Comparison of ENCODE assay signal across 8 cellular contexts in genomic region chr15:33086500-33087141, GRCh38.
DNase-seq lines count a peak whose midpoint lies in the region; ATAC-seq, FAIRE-seq and TF ChIP-seq lines count a peak whose summit lies in the region.

No MANE protein-coding gene starts in this region.

- H3F3A ChIP-seq in GM23248 (ENCODE audit: insufficient read depth), result no peaks in the 10 kb centered on the region

- H3K9me3 ChIP-seq in GM23248 (ENCODE audit: low read depth), result no peaks in the 10 kb centered on the region
- no peaks in the 10 kb centered on the region for H3K9me3 ChIP-seq in Peyer's patch
- H3K9me3 ChIP-seq in endothelial cell of umbilical vein (replicated peaks; ENCODE audit: control insufficient read depth, insufficient read depth, low read length), result no peaks in the 10 kb centered on the region
- H3K9me3 ChIP-seq in osteoblast (ENCODE audit: low read depth, low read length), result no peaks in the 10 kb centered on the region

- H3K9me1 ChIP-seq in endothelial cell of umbilical vein (replicated peaks; ENCODE audit: control insufficient read depth, extremely low read depth, insufficient read depth, low read length), result no peaks in the 10 kb centered on the region

- H3K79me2 ChIP-seq in GM23248 (ENCODE audit: insufficient read depth), result no peaks in the 10 kb centered on the region
- no peaks in the 10 kb centered on the region for H3K79me2 ChIP-seq in endothelial cell of umbilical vein (ENCODE audit: control insufficient read depth, insufficient read depth, low read length)
- H3K79me2 ChIP-seq in osteoblast (ENCODE audit: insufficient read depth, low read length), result peaks cover 5% of the 10 kb centered on the region

- CTCF ChIA-PET in endothelial cell of umbilical vein (lab: Charles Lee), result interaction anchor here (0.5 to 17.6 kb wide), 41 partner anchors 9 to 651 kb away, joined by 3 to 497 read pairs (median 5); partner anchors contain the start of gene FMN1

- H4K20me1 ChIP-seq in GM23248 (ENCODE audit: insufficient read depth) (no peaks in the 10 kb centered on the region), endothelial cell of umbilical vein (replicated peaks; ENCODE audit: control insufficient read depth, extremely low read depth, insufficient read depth, low read length) (no peaks in the 10 kb centered on the region), osteoblast (ENCODE audit: insufficient read depth, low read length) (no peaks in the 10 kb centered on the region)

- dilution Hi-C loops in endothelial cell of umbilical vein (cut with MboI; ENCODE audit: extremely low pct_ligation_motif_present, low sequenced_read_pairs), result no loop called here

- POLR2A ChIA-PET in endothelial cell of umbilical vein (lab: Charles Lee), result no interaction called here

- no peaks in the 10 kb centered on the region for H3K9me2 ChIP-seq in GM23248 (ENCODE audit: insufficient read depth)

- DNase-seq in CD1c-positive myeloid dendritic cell (ENCODE audit: extremely low spot score) (peak; percentile 64), GM23248 (peak; percentile 81), Peyer's patch (no peak), endothelial cell of umbilical vein (ENCODE audit: low read depth, low spot score) (peak; percentile 62), osteoblast (ENCODE audit: insufficient read length, low spot score, missing footprints) (peak; percentile 37), HK-2 (ENCODE audit: unreplicated experiment) (no peak)

- H3K27ac ChIP-seq in GM23248 (no peak overlapping the region), Peyer's patch (no peak overlapping the region), endothelial cell of umbilical vein (ENCODE audit: insufficient read depth, low read depth, low read length) (no peak overlapping the region), osteoblast (ENCODE audit: low read depth, low read length) (peak overlapping the region; percentile 33)

- H3K27me3 ChIP-seq in GM23248 (replicated peaks; ENCODE audit: insufficient read depth), result no peaks in the 10 kb centered on the region
- H3K27me3 ChIP-seq in Peyer's patch, result no peaks in the 10 kb centered on the region
- no peaks in the 10 kb centered on the region for H3K27me3 ChIP-seq in endothelial cell of umbilical vein (ENCODE audit: control insufficient read depth in 2 of 2, insufficient read depth in 2 of 2, low read length in 2 of 2)
- H3K27me3 ChIP-seq in osteoblast (ENCODE audit: insufficient read depth, low read length), result no peaks in the 10 kb centered on the region

- H3K4me3 ChIP-seq in GM23248, result no peak overlapping the region
- no peak overlapping the region for H3K4me3 ChIP-seq in Peyer's patch
- no peak overlapping the region for H3K4me3 ChIP-seq in endothelial cell of umbilical vein (replicated peaks in 1 of 3; ENCODE audit: insufficient read depth in 1 of 3, low read depth in 1 of 3, low read length in 3 of 3)
- H3K4me3 ChIP-seq in osteoblast (ENCODE audit: insufficient read depth, low read length), result no peak overlapping the region

- no peak overlapping the region for H3K9ac ChIP-seq in GM23248
- no peak overlapping the region for H3K9ac ChIP-seq in endothelial cell of umbilical vein (replicated peaks; ENCODE audit: extremely low read depth, insufficient read depth, low read length)

- WGBS in GM23248 (ENCODE audit: low coverage in 1 of 2, low lambda C conversion rate in 2 of 2, missing lambda C conversion rate in 2 of 2), 2 experiments, result 31 to 38% methylated on average over 4 of the region's 4 CpGs

- in situ Hi-C loops in GM23248 (cut with MboI), result no loop called here

- no peak for TF ChIP-seq POLR2A in Peyer's patch (IDR thresholded peaks at IDR 0.05)
- TF ChIP-seq POLR2A in endothelial cell of umbilical vein (IDR thresholded peaks at IDR 0.05; ENCODE audit: low read depth, low read length), result no peak

- FAIRE-seq in endothelial cell of umbilical vein (lab: Jason Lieb, UNC), result peak; percentile 77

- BruUV-seq in endothelial cell of umbilical vein (replicated peaks; lab: Mats Ljungman, UMichigan), result no TSS peak

- H3K4me1 ChIP-seq in GM23248 (ENCODE audit: insufficient read depth) (peaks cover 14% of the 10 kb centered on the region; the same call in 1 of the 2 replicates), Peyer's patch (peaks cover 0 to 8% (median 2%) of the 10 kb centered on the region in 4 donors), endothelial cell of umbilical vein (ENCODE audit: control insufficient read depth, extremely low read depth, insufficient read depth, low read length) (no peaks in the 10 kb centered on the region), osteoblast (ENCODE audit: insufficient read depth, low read length) (peaks cover 21% of the 10 kb centered on the region)

- intact Hi-C loops in endothelial cell of umbilical vein (cut with micrococcal nuclease), result loop anchor here (1.0 to 10.0 kb wide), 7 partner anchors 46 to 614 kb away; no protein-coding TSS in a partner anchor

- H3K4me2 ChIP-seq in GM23248 (ENCODE audit: unreplicated experiment), result peak overlapping the region; percentile 55
- no peak overlapping the region for H3K4me2 ChIP-seq in endothelial cell of umbilical vein (ENCODE audit: insufficient read depth, low read length)
- peak overlapping the region; percentile 45 for H3K4me2 ChIP-seq in osteoblast (ENCODE audit: insufficient read depth, low read length)

- H3K36me3 ChIP-seq in GM23248 (ENCODE audit: low read depth) (no peaks in the 10 kb centered on the region), Peyer's patch (no peaks in the 10 kb centered on the region), endothelial cell of umbilical vein (ENCODE audit: control insufficient read depth in 2 of 2, extremely low read depth in 1 of 2, insufficient read depth in 2 of 2, low read length in 2 of 2) (no peaks in the 10 kb centered on the region), osteoblast (ENCODE audit: insufficient read depth, low read length) (no peaks in the 10 kb centered on the region)

- ATAC-seq in GM21717 (IDR thresholded peaks at IDR 0.05; ENCODE audit: unreplicated experiment), result no peak
- ATAC-seq in GM19463 (IDR thresholded peaks at IDR 0.05; ENCODE audit: unreplicated experiment), result no peak

- H2AFZ ChIP-seq in GM23248 (no peak overlapping the region), endothelial cell of umbilical vein (ENCODE audit: low read depth, low read length) (no peak overlapping the region), osteoblast (ENCODE audit: low read length) (peak overlapping the region; percentile 53)

- TF ChIP-seq CTCF in Peyer's patch (IDR thresholded peaks at IDR 0.05), result peak in 4 of 6 experiments; percentile 30 to 72 (median 60)
- peak; percentile 35 to 44 for TF ChIP-seq CTCF in endothelial cell of umbilical vein (IDR thresholded peaks at IDR 0.05; ENCODE audit: extremely low read depth in 1 of 2, insufficient read depth in 1 of 2, low read depth in 1 of 2, low read length in 2 of 2)
- peak; percentile 69 for TF ChIP-seq CTCF in osteoblast (IDR thresholded peaks at IDR 0.05; ENCODE audit: extremely low read depth, low read depth, low read length)

TF ChIP-seq in endothelial cell of umbilical vein, 7 proteins besides CTCF, POLR2A, EP300 and RAD21:
- TF ChIP-seq POLR2AphosphoS5 (IDR thresholded peaks at IDR 0.05; ENCODE audit: insufficient read depth, low read depth, low read length), result no peak
- TF ChIP-seq JUN (IDR thresholded peaks at IDR 0.05; ENCODE audit: borderline replicate concordance, insufficient read depth, insufficient read length, low read depth), result no peak
- no peak for TF ChIP-seq FOS (IDR thresholded peaks at IDR 0.05; ENCODE audit: borderline replicate concordance, insufficient read depth, low read length)
- no peak for TF ChIP-seq GATA2 (IDR thresholded peaks at IDR 0.05; ENCODE audit: insufficient read depth, insufficient read length, low read depth, low read length)
- TF ChIP-seq MYC (IDR thresholded peaks at IDR 0.05; ENCODE audit: low read depth, low read length), result no peak
- TF ChIP-seq EZH2 (IDR thresholded peaks at IDR 0.05; ENCODE audit: borderline replicate concordance, low read depth, low read length, severe bottlenecking), result no peak
- no peak for TF ChIP-seq MAX (IDR thresholded peaks at IDR 0.05; ENCODE audit: insufficient read depth, insufficient read length)

Comparison
In these comparisons a context has a peak if more than half of its experiments do, and no peak if none do; other contexts are left out.
1. DNase-seq: peak in CD1c-positive myeloid dendritic cell (single experiment), GM23248 (single experiment), endothelial cell of umbilical vein (single experiment) and osteoblast (single experiment); none in Peyer's patch (0 of 3) and HK-2 (single experiment).
2. Peak in every context shown above with its lines, with median percentiles within 50 percentile points of each other: CTCF ChIP-seq.